Comparison of ENCODE assay signal across 1 cellular context in the genomic region with DNA sequence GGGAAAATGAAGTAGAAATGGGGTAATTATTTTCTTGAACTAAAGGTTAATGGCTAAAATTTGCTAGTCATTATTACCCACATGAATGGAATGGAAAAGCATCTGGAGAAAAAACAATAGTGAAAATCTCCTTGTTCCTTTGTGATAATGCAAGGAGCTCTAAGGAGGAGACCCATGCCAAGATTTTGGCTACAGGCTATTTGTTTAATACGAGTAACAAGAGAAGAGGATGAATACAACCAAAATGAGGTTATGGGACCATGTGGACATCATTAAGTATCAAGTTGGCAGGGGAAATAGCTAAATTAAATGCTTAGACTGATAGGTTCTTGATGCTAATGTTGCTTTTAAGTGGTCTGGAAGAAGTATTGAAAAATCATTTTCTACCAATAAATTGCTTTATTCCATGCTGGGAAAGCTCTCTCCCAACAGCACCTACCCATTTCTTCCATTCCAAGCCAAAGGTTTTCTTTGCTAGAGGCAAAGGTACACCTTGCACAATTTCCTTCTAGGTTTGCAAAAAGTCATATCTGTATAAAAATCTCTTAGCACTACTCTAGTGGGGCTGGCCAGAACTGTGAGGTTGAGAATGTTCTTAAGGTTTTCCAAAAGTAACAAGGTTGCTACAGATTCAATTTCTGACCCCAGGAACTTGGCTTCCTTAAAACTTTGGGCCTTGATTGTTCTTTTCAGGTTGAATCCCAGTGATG.
TF ChIP-seq lines count a peak whose summit lies in the region.

No MANE protein-coding gene starts in this region.

TF ChIP-seq in HepG2, 621 proteins besides CTCF, POLR2A, EP300 and RAD21:
- TF ChIP-seq NFATC3 (CRISPR knock-in tag; IDR thresholded peaks at IDR 0.05) (no peak), ZNF224 (CRISPR knock-in tag; IDR thresholded peaks at IDR 0.05) (no peak), RBM39 (IDR thresholded peaks at IDR 0.05; ENCODE audit: low read depth, low read length, poor library complexity, severe bottlenecking) (no peak), ZNF468 (CRISPR knock-in tag; IDR thresholded peaks at IDR 0.05) (no peak), NR1H2 (CRISPR knock-in tag; IDR thresholded peaks at IDR 0.05; ENCODE audit: borderline replicate concordance, low read depth) (no peak), SRSF9 (IDR thresholded peaks at IDR 0.05; ENCODE audit: borderline replicate concordance, insufficient read depth, low read depth, low read length, poor library complexity, severe bottlenecking) (no peak), HOXD1 (CRISPR knock-in tag; IDR thresholded peaks at IDR 0.05) (no peak), ZKSCAN8 (CRISPR knock-in tag; IDR thresholded peaks at IDR 0.05; ENCODE audit: borderline replicate concordance) (no peak), REPIN1 (CRISPR knock-in tag; IDR thresholded peaks at IDR 0.05; ENCODE audit: borderline replicate concordance, low read depth) (no peak), ZNF556 (CRISPR knock-in tag; IDR thresholded peaks at IDR 0.05; ENCODE audit: borderline replicate concordance) (no peak), NFIB (CRISPR knock-in tag; IDR thresholded peaks at IDR 0.05; ENCODE audit: borderline replicate concordance) (no peak), ZFP36L1 (CRISPR knock-in tag; IDR thresholded peaks at IDR 0.05) (no peak)
- TF ChIP-seq, protein P1, sequence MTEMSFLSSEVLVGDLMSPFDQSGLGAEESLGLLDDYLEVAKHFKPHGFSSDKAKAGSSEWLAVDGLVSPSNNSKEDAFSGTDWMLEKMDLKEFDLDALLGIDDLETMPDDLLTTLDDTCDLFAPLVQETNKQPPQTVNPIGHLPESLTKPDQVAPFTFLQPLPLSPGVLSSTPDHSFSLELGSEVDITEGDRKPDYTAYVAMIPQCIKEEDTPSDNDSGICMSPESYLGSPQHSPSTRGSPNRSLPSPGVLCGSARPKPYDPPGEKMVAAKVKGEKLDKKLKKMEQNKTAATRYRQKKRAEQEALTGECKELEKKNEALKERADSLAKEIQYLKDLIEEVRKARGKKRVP (CRISPR knock-in tag; IDR thresholded peaks at IDR 0.05), result no peak
- TF ChIP-seq, protein P2, sequence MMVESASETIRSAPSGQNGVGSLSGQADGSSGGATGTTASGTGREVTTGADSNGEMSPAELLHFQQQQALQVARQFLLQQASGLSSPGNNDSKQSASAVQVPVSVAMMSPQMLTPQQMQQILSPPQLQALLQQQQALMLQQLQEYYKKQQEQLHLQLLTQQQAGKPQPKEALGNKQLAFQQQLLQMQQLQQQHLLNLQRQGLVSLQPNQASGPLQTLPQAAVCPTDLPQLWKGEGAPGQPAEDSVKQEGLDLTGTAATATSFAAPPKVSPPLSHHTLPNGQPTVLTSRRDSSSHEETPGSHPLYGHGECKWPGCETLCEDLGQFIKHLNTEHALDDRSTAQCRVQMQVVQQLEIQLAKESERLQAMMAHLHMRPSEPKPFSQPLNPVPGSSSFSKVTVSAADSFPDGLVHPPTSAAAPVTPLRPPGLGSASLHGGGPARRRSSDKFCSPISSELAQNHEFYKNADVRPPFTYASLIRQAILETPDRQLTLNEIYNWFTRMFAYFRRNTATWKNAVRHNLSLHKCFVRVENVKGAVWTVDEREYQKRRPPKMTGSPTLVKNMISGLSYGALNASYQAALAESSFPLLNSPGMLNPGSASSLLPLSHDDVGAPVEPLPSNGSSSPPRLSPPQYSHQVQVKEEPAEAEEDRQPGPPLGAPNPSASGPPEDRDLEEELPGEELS (CRISPR knock-in tag; IDR thresholded peaks at IDR 0.05), result no peak
- TF ChIP-seq, protein P3, sequence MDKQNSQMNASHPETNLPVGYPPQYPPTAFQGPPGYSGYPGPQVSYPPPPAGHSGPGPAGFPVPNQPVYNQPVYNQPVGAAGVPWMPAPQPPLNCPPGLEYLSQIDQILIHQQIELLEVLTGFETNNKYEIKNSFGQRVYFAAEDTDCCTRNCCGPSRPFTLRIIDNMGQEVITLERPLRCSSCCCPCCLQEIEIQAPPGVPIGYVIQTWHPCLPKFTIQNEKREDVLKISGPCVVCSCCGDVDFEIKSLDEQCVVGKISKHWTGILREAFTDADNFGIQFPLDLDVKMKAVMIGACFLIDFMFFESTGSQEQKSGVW (CRISPR knock-in tag; IDR thresholded peaks at IDR 0.05; ENCODE audit: borderline replicate concordance), result no peak
- TF ChIP-seq, protein P4, sequence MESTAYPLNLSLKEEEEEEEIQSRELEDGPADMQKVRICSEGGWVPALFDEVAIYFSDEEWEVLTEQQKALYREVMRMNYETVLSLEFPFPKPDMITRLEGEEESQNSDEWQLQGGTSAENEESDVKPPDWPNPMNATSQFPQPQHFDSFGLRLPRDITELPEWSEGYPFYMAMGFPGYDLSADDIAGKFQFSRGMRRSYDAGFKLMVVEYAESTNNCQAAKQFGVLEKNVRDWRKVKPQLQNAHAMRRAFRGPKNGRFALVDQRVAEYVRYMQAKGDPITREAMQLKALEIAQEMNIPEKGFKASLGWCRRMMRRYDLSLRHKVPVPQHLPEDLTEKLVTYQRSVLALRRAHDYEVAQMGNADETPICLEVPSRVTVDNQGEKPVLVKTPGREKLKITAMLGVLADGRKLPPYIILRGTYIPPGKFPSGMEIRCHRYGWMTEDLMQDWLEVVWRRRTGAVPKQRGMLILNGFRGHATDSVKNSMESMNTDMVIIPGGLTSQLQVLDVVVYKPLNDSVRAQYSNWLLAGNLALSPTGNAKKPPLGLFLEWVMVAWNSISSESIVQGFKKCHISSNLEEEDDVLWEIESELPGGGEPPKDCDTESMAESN (CRISPR knock-in tag; conservative IDR thresholded peaks at IDR 0.05), result no peak
- TF ChIP-seq, protein P5, sequence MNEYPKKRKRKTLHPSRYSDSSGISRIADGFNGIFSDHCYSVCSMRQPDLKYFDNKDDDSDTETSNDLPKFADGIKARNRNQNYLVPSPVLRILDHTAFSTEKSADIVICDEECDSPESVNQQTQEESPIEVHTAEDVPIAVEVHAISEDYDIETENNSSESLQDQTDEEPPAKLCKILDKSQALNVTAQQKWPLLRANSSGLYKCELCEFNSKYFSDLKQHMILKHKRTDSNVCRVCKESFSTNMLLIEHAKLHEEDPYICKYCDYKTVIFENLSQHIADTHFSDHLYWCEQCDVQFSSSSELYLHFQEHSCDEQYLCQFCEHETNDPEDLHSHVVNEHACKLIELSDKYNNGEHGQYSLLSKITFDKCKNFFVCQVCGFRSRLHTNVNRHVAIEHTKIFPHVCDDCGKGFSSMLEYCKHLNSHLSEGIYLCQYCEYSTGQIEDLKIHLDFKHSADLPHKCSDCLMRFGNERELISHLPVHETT (CRISPR knock-in tag; conservative IDR thresholded peaks at IDR 0.05), result no peak
